17 cellular contexts compared by ENCODE assay signal in genomic region chr13:74466015-74466414, GRCh38.
"Had no signal": no experiment of that assay in that cellular context is flagged by ENCODE, and none has a peak within 500 bp of the region (broad histone marks: within the 10 kb centered on the region; RNA-seq: fewer than 3 reads in every experiment).

No MANE protein-coding gene starts in this region.

- H3K4me3 ChIP-seq: heart right ventricle, left ventricle myocardium inferior, right atrium auricular region, sigmoid colon, skin epidermis had no signal

- ATAC-seq: effector memory CD8-positive, alpha-beta T cell; heart right ventricle; left cardiac atrium; naive thymus-derived CD4-positive, alpha-beta T cell had no signal

- H3K27ac ChIP-seq: heart right ventricle, left ventricle myocardium inferior, right atrium auricular region, sigmoid colon, skin epidermis had no signal

- H3K9me3 Mint-ChIP-seq: effector memory CD8-positive, alpha-beta T cell; naive thymus-derived CD4-positive, alpha-beta T cell; nephron progenitor cell had no signal

- H3K27me3 ChIP-seq: heart right ventricle, right atrium auricular region, sigmoid colon had no signal

- DNase-seq: effector memory CD8-positive, alpha-beta T cell; erythroblast; heart right ventricle; hypothalamus; immature natural killer cell; kidney; left cardiac atrium; left ventricle myocardium inferior; naive thymus-derived CD4-positive, alpha-beta T cell; nephron progenitor cell; posterior cingulate gyrus; sigmoid colon; stimulated activated CD4-positive, alpha-beta T cell treated with anti-CD3 and anti-CD28 coated beads, Interleukin-2, amount 100 ng/mL, for 24 hours; stimulated activated naive CD4-positive, alpha-beta T cell treated with Interleukin-2 at 50 U/mL for 16 hours; trophoblast cell had no signal

- H3K9me3 ChIP-seq: heart right ventricle, left ventricle myocardium inferior, right atrium auricular region, sigmoid colon had no signal

- H3K4me1 ChIP-seq: right atrium auricular region, sigmoid colon had no signal

- H3K36me3 ChIP-seq: heart right ventricle, left ventricle myocardium inferior, right atrium auricular region, sigmoid colon had no signal

- H3K4me1 Mint-ChIP-seq: immature natural killer cell; naive thymus-derived CD4-positive, alpha-beta T cell; nephron progenitor cell had no signal

- H3K27ac Mint-ChIP-seq: effector memory CD8-positive, alpha-beta T cell; immature natural killer cell; naive thymus-derived CD4-positive, alpha-beta T cell had no signal

- H3K4me3 Mint-ChIP-seq: effector memory CD8-positive, alpha-beta T cell; immature natural killer cell; naive thymus-derived CD4-positive, alpha-beta T cell; nephron progenitor cell had no signal

- H3K36me3 Mint-ChIP-seq: immature natural killer cell had no signal
